11 cellular contexts compared by ENCODE assay signal in genomic region chr4:138192113-138192512, GRCh38. TPM values are rescaled to one million over a fixed set of nuclear protein-coding genes. Genes with fewer than 3 reads are reported as not detected.
DNase-seq lines count a peak whose midpoint lies in the region; ATAC-seq and TF ChIP-seq lines count a peak whose summit lies in the region.
"Had no signal": no experiment of that assay in that cellular context is flagged by ENCODE, and none has a peak within 500 bp of the region (broad histone marks: within the 10 kb centered on the region; RNA-seq: fewer than 3 reads in every experiment).

No MANE protein-coding gene starts in this region.

- H3K79me2 ChIP-seq in PC-9 (ENCODE audit: low read depth): peaks cover 27% of the 10 kb centered on the region

- CTCF ChIA-PET in PC-9 (lab: Charles Lee): no interaction called here
- CTCF ChIA-PET in activated CD4-positive, alpha-beta memory T cell treated with anti-CD3 and anti-CD28 coated beads, Interleukin-2, amount 10 ng/mL, durations not matched to agents 7 days and 5 days (lab: Charles Lee): interaction anchor here (1.4 kb wide), 1 partner anchor 8 kb away, joined by 4 read pairs; no protein-coding TSS in a partner anchor

- H3K4me1 Mint-ChIP-seq in activated CD4-positive, alpha-beta memory T cell treated with anti-CD3 and anti-CD28 coated beads, Interleukin-2, amount 10 ng/mL, durations not matched to agents 7 days and 5 days: no peaks in the 10 kb centered on the region

- no peak for TF ChIP-seq CTCF in PC-9 (conservative IDR thresholded peaks at IDR 0.05)
- TF ChIP-seq CTCF in left lung (IDR thresholded peaks at IDR 0.05): no peak

- intact Hi-C loops in PC-9 (cut with micrococcal nuclease; ENCODE audit: unreplicated experiment) (no loop called here), left lung (cut with DNase I) (no loop called here)

- no peak overlapping the region for H3K27ac ChIP-seq in PC-9
- H3K27ac ChIP-seq in left lung: no peak overlapping the region

- peak; percentile 12 to 62 for DNase-seq in PC-9
- DNase-seq in left lung: no peak
- no peak for DNase-seq in activated CD4-positive, alpha-beta memory T cell treated with anti-CD3 and anti-CD28 coated beads, Interleukin-2, amount 10 ng/mL, durations not matched to agents 7 days and 5 days
- DNase-seq: DMS79 treated with DMSO at 0.1 percent for 48 hours; kidney; nephron progenitor cell; stimulated activated CD4-positive, alpha-beta T cell treated with anti-CD3 and anti-CD28 coated beads, Interleukin-1b, Interleukin-23, amount 100 ng/mL, for 48 hours had no signal

- no peaks in the 10 kb centered on the region for H3K27me3 ChIP-seq in PC-9 (ENCODE audit: insufficient read depth, low read depth)
- H3K27me3 ChIP-seq in left lung: no peaks in the 10 kb centered on the region

- peaks cover 44% of the 10 kb centered on the region; the same call in 1 of the 2 replicates for H3F3A ChIP-seq in PC-9 (ENCODE audit: insufficient read depth, low read depth)

- no peaks in the 10 kb centered on the region for H3K27me3 Mint-ChIP-seq in activated CD4-positive, alpha-beta memory T cell treated with anti-CD3 and anti-CD28 coated beads, Interleukin-2, amount 10 ng/mL, durations not matched to agents 7 days and 5 days

- peak; percentile 27 for ATAC-seq in GM18858 (IDR thresholded peaks at IDR 0.05; ENCODE audit: unreplicated experiment)
- ATAC-seq in HG02884 (IDR thresholded peaks at IDR 0.05; ENCODE audit: unreplicated experiment): peak; percentile 25
- ATAC-seq in left lung: peak; percentile 26
- no peak for ATAC-seq in GM19452 (IDR thresholded peaks at IDR 0.05; ENCODE audit: unreplicated experiment)
- ATAC-seq in GM18517 (IDR thresholded peaks at IDR 0.05; ENCODE audit: unreplicated experiment): no peak

- H3K27ac Mint-ChIP-seq in activated CD4-positive, alpha-beta memory T cell treated with anti-CD3 and anti-CD28 coated beads, Interleukin-2, amount 10 ng/mL, durations not matched to agents 7 days and 5 days: no peak overlapping the region
- H3K27ac Mint-ChIP-seq: nephron progenitor cell had no signal

- H3K4me1 ChIP-seq in PC-9 (replicated peaks; ENCODE audit: insufficient read depth): peaks cover 6% of the 10 kb centered on the region
- H3K4me1 ChIP-seq in left lung: peaks cover 0 to 12% of the 10 kb centered on the region in 2 donors

- H4K20me1 ChIP-seq in PC-9 (ENCODE audit: insufficient read depth): no peaks in the 10 kb centered on the region; the same call in none of the 2 replicates

- H3K9me3 ChIP-seq in PC-9 (ENCODE audit: insufficient read depth, low read depth) (no peaks in the 10 kb centered on the region), left lung (no peaks in the 10 kb centered on the region)

- H3K36me3 ChIP-seq in PC-9 (ENCODE audit: low read depth): peaks cover 43% of the 10 kb centered on the region
- H3K36me3 ChIP-seq in left lung: no peaks in the 10 kb centered on the region

- POLR2A ChIA-PET in PC-9 (lab: Charles Lee; ENCODE audit: unreplicated experiment): interaction anchor here (0.6 kb wide), 1 partner anchor 8 kb away, joined by 7 read pairs; no protein-coding TSS in a partner anchor
- POLR2A ChIA-PET in activated CD4-positive, alpha-beta memory T cell treated with anti-CD3 and anti-CD28 coated beads, Interleukin-2, amount 10 ng/mL, durations not matched to agents 7 days and 5 days (lab: Charles Lee): no interaction called here

- H3K9me3 Mint-ChIP-seq in activated CD4-positive, alpha-beta memory T cell treated with anti-CD3 and anti-CD28 coated beads, Interleukin-2, amount 10 ng/mL, durations not matched to agents 7 days and 5 days: no peaks in the 10 kb centered on the region
- H3K9me3 Mint-ChIP-seq: nephron progenitor cell had no signal

- peaks cover 3% of the 10 kb centered on the region for H3K36me3 Mint-ChIP-seq in activated CD4-positive, alpha-beta memory T cell treated with anti-CD3 and anti-CD28 coated beads, Interleukin-2, amount 10 ng/mL, durations not matched to agents 7 days and 5 days (ENCODE audit: low read depth)

- H3K4me2 ChIP-seq in PC-9: no peak overlapping the region

- no peak overlapping the region for H3K4me3 Mint-ChIP-seq in activated CD4-positive, alpha-beta memory T cell treated with anti-CD3 and anti-CD28 coated beads, Interleukin-2, amount 10 ng/mL, durations not matched to agents 7 days and 5 days
- H3K4me3 Mint-ChIP-seq: nephron progenitor cell had no signal

- H3K9me2 ChIP-seq in PC-9 (ENCODE audit: insufficient read depth): no peaks in the 10 kb centered on the region

- no peak overlapping the region for H2AFZ ChIP-seq in PC-9

- no peak overlapping the region for H3K4me3 ChIP-seq in PC-9
- no peak overlapping the region for H3K4me3 ChIP-seq in left lung

- BruUV-seq in PC-9 (replicated peaks; lab: Mats Ljungman, UMichigan): no TSS peak

RNA-seq across cellular contexts. Expression of gene SLC7A11, which starts 50.0 kb away (rescaled TPM):
- total RNA-seq in PC-9 (2021): 110 and 187 TPM in 2 replicates
- total RNA-seq in left lung: 10 to 100 TPM in 1 of 2 donors, 1 to 10 TPM in 1; 1.8 to 13.2 TPM
- 1 to 10 TPM; 7.0 to 7.1 TPM for total RNA-seq in activated CD4-positive, alpha-beta memory T cell treated with anti-CD3 and anti-CD28 coated beads, Interleukin-2, amount 10 ng/mL, durations not matched to agents 7 days and 5 days

Comparison
In these comparisons a context has a peak if more than half of its experiments do, and no peak if none do; other contexts are left out.
1. ATAC-seq: peak in GM18858 (single experiment), HG02884 (single experiment) and left lung (single experiment); none in GM19452 (single experiment) and GM18517 (single experiment).
2. DNase-seq: peak in PC-9 (2 of 2); none in left lung (0 of 2) and activated CD4-positive, alpha-beta memory T cell treated with anti-CD3 and anti-CD28 coated beads, Interleukin-2, amount 10 ng/mL, durations not matched to agents 7 days and 5 days (single experiment).